In the genomic region with DNA sequence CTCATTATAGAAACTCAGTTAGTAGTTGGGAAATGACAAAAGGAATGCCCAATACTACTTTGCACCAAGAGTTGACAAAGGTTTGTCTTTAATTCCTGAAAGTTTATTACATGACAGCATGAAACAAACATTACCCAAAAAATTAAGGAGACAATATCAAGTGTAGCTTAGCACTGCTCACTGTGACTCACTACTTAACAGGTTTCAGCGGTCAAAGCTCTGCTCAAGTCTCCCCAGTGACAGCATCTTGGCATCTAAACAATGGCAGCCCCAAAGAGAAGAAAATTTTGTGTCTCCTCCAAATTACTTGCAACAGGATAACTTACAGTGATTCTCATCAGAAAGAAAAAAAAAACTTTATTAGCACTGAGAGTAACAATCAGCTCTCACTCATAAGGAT, we compare ENCODE assay signal across 23 cellular contexts.
"Had no signal": no experiment of that assay in that cellular context is flagged by ENCODE, and none has a peak within 500 bp of the region (broad histone marks: within the 10 kb centered on the region; RNA-seq: fewer than 3 reads in every experiment).

No MANE protein-coding gene starts in this region.

- H3K4me3 ChIP-seq: gastrocnemius medialis, spleen, suprapubic skin, tibial artery, upper lobe of right lung had no signal

- ATAC-seq: activated CD8-positive, alpha-beta memory T cell treated with anti-CD3 and anti-CD28 coated beads, Interleukin-2, amount 10 ng/mL, durations not matched to agents 7 days and 5 days; activated CD8-positive, alpha-beta T cell treated with anti-CD3 and anti-CD28 coated beads, Interleukin-2, amount 10 ng/mL, durations not matched to agents 7 days and 5 days; activated naive CD4-positive, alpha-beta T cell treated with anti-CD3 and anti-CD28 coated beads, Interleukin-2, amount 50 U/mL, for 72 hours; activated T-cell treated with anti-CD3 and anti-CD28 coated beads, Interleukin-2, amount 50 U/mL, for 72 hours; gastrocnemius medialis; left cardiac atrium; left ventricle myocardium superior; right cardiac atrium; upper lobe of right lung had no signal

- H3K27ac Mint-ChIP-seq: activated CD8-positive, alpha-beta memory T cell treated with anti-CD3 and anti-CD28 coated beads, Interleukin-2, amount 10 ng/mL, durations not matched to agents 7 days and 5 days; activated CD8-positive, alpha-beta T cell treated with anti-CD3 and anti-CD28 coated beads, Interleukin-2, amount 10 ng/mL, durations not matched to agents 7 days and 5 days; activated naive CD4-positive, alpha-beta T cell treated with anti-CD3 and anti-CD28 coated beads, Interleukin-2, amount 50 U/mL, for 72 hours; activated T-cell treated with anti-CD3 and anti-CD28 coated beads, Interleukin-2, amount 50 U/mL, for 72 hours; nephron had no signal

- H3K27me3 Mint-ChIP-seq: activated CD8-positive, alpha-beta memory T cell treated with anti-CD3 and anti-CD28 coated beads, Interleukin-2, amount 10 ng/mL, durations not matched to agents 7 days and 5 days had no signal

- DNase-seq: activated CD4-positive, alpha-beta T cell treated with anti-CD3 and anti-CD28 coated beads, Interleukin-2, amount 50 U/mL, for 1 hour; activated CD8-positive, alpha-beta memory T cell treated with anti-CD3 and anti-CD28 coated beads, Interleukin-2, amount 10 ng/mL, durations not matched to agents 7 days and 5 days; activated CD8-positive, alpha-beta T cell treated with anti-CD3 and anti-CD28 coated beads, Interleukin-2, amount 10 ng/mL, durations not matched to agents 7 days and 5 days; activated naive CD4-positive, alpha-beta T cell; activated T-cell treated with anti-CD3 and anti-CD28 coated beads, Interleukin-2, amount 50 U/mL, for 72 hours; dermis blood vessel endothelial cell; effector CD8-positive, alpha-beta T cell; gastrocnemius medialis; hippocampal formation; left cardiac atrium; left ventricle myocardium superior; posterior cingulate gyrus; right cardiac atrium; spleen; stimulated activated naive CD4-positive, alpha-beta T cell; T-helper 9 cell; tibial artery; upper lobe of right lung had no signal

- FAIRE-seq: keratinocyte, TTC549 had no signal

- H3K9me3 ChIP-seq: gastrocnemius medialis, spleen, suprapubic skin, tibial artery, upper lobe of right lung had no signal

- H3K4me3 Mint-ChIP-seq: activated CD8-positive, alpha-beta memory T cell treated with anti-CD3 and anti-CD28 coated beads, Interleukin-2, amount 10 ng/mL, durations not matched to agents 7 days and 5 days; activated CD8-positive, alpha-beta T cell treated with anti-CD3 and anti-CD28 coated beads, Interleukin-2, amount 10 ng/mL, durations not matched to agents 7 days and 5 days; activated T-cell treated with anti-CD3 and anti-CD28 coated beads, Interleukin-2, amount 50 U/mL, for 72 hours; nephron had no signal

- H3K27me3 ChIP-seq: gastrocnemius medialis, spleen, suprapubic skin, tibial artery, upper lobe of right lung had no signal

- H3K36me3 Mint-ChIP-seq: activated CD8-positive, alpha-beta memory T cell treated with anti-CD3 and anti-CD28 coated beads, Interleukin-2, amount 10 ng/mL, durations not matched to agents 7 days and 5 days; activated naive CD4-positive, alpha-beta T cell treated with anti-CD3 and anti-CD28 coated beads, Interleukin-2, amount 50 U/mL, for 72 hours had no signal

- H3K36me3 ChIP-seq: gastrocnemius medialis, spleen, suprapubic skin, tibial artery, upper lobe of right lung had no signal

- H3K27ac ChIP-seq: gastrocnemius medialis, spleen, suprapubic skin, tibial artery, upper lobe of right lung had no signal

- H3K4me1 Mint-ChIP-seq: activated CD8-positive, alpha-beta memory T cell treated with anti-CD3 and anti-CD28 coated beads, Interleukin-2, amount 10 ng/mL, durations not matched to agents 7 days and 5 days; nephron had no signal

- H3K4me1 ChIP-seq: gastrocnemius medialis, spleen, suprapubic skin, tibial artery, upper lobe of right lung had no signal
